19 cellular contexts compared by ENCODE assay signal in the genomic region with DNA sequence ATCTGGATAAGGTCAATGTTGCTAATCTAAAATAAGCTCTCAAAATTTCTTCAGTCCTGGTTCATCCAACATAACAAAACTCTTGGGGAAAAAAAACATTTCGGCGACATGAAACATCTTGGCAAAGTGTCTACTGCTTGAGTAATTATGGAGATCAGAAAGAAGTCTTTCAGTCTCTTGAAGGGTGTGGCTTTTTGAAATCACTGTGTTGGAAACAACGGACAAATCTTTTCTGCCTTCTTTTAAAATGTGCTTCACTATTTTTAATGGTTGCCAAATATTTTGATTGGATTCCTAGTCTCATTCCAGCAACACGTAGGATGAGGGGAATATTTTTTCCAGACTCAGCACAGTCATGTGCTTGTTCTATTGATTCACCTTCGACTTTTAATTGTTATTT.
DNase-seq lines count a peak whose midpoint lies in the region; ATAC-seq and TF ChIP-seq lines count a peak whose summit lies in the region.
"Had no signal": no experiment of that assay in that cellular context is flagged by ENCODE, and none has a peak within 500 bp of the region (broad histone marks: within the 10 kb centered on the region; RNA-seq: fewer than 3 reads in every experiment).

No MANE protein-coding gene starts in this region.

- H3K27ac ChIP-seq in heart right ventricle (peak overlapping the region in 8 of 10 donors; percentile 7 to 88 (median 58)), gastrocnemius medialis (peak overlapping the region; percentile 80 to 91 (median 84)), GM23338 (ENCODE audit: low read depth) (no peak overlapping the region)

- CTCF ChIA-PET in MCF 10A (lab: Yijun Ruan, JAX), result interaction anchor here (1.1 kb wide), 1 partner anchor 10 kb away, joined by 3 read pairs; no protein-coding TSS in a partner anchor

- H3K36me3 Mint-ChIP-seq in MCF 10A (ENCODE audit: insufficient read depth, unreplicated experiment) (peaks cover 42% of the 10 kb centered on the region), GM23338 (ENCODE audit: low read depth) (peaks cover 5% of the 10 kb centered on the region; the same call in 1 of the 3 replicates)

- H3K27me3 ChIP-seq in heart right ventricle (no peaks in the 10 kb centered on the region), gastrocnemius medialis (no peaks in the 10 kb centered on the region), GM23338 (ENCODE audit: insufficient read depth) (no peaks in the 10 kb centered on the region)

- peaks cover 3% of the 10 kb centered on the region; the same call in 1 of the 2 replicates for H4K20me1 ChIP-seq in GM23338 (replicated peaks; ENCODE audit: insufficient read depth)

- no TSS peak for BruUV-seq in MCF 10A (replicated peaks; lab: Mats Ljungman, UMichigan)

- in situ Hi-C loops in gastrocnemius medialis (cut with MboI; ENCODE audit: low sequenced_read_pairs in 4 of 4), result no loop called here

- 33 to 43% methylated on average over 5 of the region's 5 CpGs for WGBS in heart right ventricle, 2 donors

- H3K79me2 ChIP-seq in GM23338 (replicated peaks; ENCODE audit: insufficient read depth), result peaks cover 58% of the 10 kb centered on the region

- POLR2A ChIA-PET in MCF 10A (lab: Yijun Ruan, JAX), result interaction anchor here (0.9 kb wide), 2 partner anchors 11 to 48 kb away, joined by 3 to 4 read pairs; no protein-coding TSS in a partner anchor

- H3K27ac Mint-ChIP-seq in MCF 10A (ENCODE audit: low read depth, unreplicated experiment) (peak overlapping the region; percentile 63), GM23338 (no peak overlapping the region)
- H3K27ac Mint-ChIP-seq: activated CD4-positive, alpha-beta T cell treated with anti-CD3 and anti-CD28 coated beads, Interleukin-2, amount 10 ng/mL, durations not matched to agents 7 days and 5 days had no signal

- H3K36me3 ChIP-seq in heart right ventricle (peaks cover 0 to 27% (median 0%) of the 10 kb centered on the region in 9 donors), gastrocnemius medialis (peaks cover 0 to 9% of the 10 kb centered on the region in 2 donors), GM23338 (ENCODE audit: insufficient read depth) (no peaks in the 10 kb centered on the region)

- no peaks in the 10 kb centered on the region for H3K9me3 Mint-ChIP-seq in MCF 10A (ENCODE audit: unreplicated experiment)
- H3K9me3 Mint-ChIP-seq in GM23338, result no peaks in the 10 kb centered on the region

- DNase-seq in AG10803 (ENCODE audit: low read depth), result peak; percentile 37
- peak; percentile 37 for DNase-seq in MCF 10A (ENCODE audit: unreplicated experiment)
- DNase-seq in heart right ventricle, result no peak
- DNase-seq in gastrocnemius medialis, result no peak
- DNase-seq in GM23338 (ENCODE audit: low spot score), result no peak
- DNase-seq in GM19240 (ENCODE audit: insufficient read length, low spot score), result no peak
- no peak for DNase-seq in cerebellar cortex (ENCODE audit: low spot score)
- DNase-seq in UCSD-AML1 (lab: John Stamatoyannopoulos, UW; ENCODE audit: unreplicated experiment), result no peak
- DNase-seq: activated CD4-positive, alpha-beta T cell treated with anti-CD3 and anti-CD28 coated beads, Interleukin-2, amount 10 ng/mL, durations not matched to agents 7 days and 5 days; activated CD8-positive, alpha-beta memory T cell treated with anti-CD3 and anti-CD28 coated beads, Interleukin-2, amount 50 U/mL, for 4 hours; activated effector memory CD4-positive, alpha-beta T cell treated with anti-CD3 and anti-CD28 coated beads, Interleukin-2, amount 50 U/mL, for 16 hours; amygdala; foreskin melanocyte; left colon; MM.1S; NCI-H187 treated with DMSO at 0.1 percent for 48 hours; NCI-H226; stimulated activated CD4-positive, alpha-beta T cell treated with anti-CD3 and anti-CD28 coated beads, Interleukin-2, amount 100 ng/mL, for 24 hours; SW 1271 had no signal

- H3K4me2 ChIP-seq in GM23338, result no peak overlapping the region

- H3K4me3 Mint-ChIP-seq in MCF 10A (ENCODE audit: unreplicated experiment) (no peak overlapping the region), GM23338 (no peak overlapping the region)
- H3K4me3 Mint-ChIP-seq: activated CD4-positive, alpha-beta T cell treated with anti-CD3 and anti-CD28 coated beads, Interleukin-2, amount 10 ng/mL, durations not matched to agents 7 days and 5 days had no signal

- H3K27me3 Mint-ChIP-seq in MCF 10A (ENCODE audit: insufficient read depth, unreplicated experiment), result no peaks in the 10 kb centered on the region
- H3K27me3 Mint-ChIP-seq in GM23338 (ENCODE audit: insufficient read depth, low read depth, poor library complexity), result peaks cover 1% of the 10 kb centered on the region
- H3K27me3 Mint-ChIP-seq: activated CD4-positive, alpha-beta T cell treated with anti-CD3 and anti-CD28 coated beads, Interleukin-2, amount 10 ng/mL, durations not matched to agents 7 days and 5 days had no signal

- H3F3A ChIP-seq in GM23338 (replicated peaks; ENCODE audit: low read depth), result no peaks in the 10 kb centered on the region

- no peak overlapping the region for H2AFZ ChIP-seq in GM23338

- H3K4me1 Mint-ChIP-seq in MCF 10A (ENCODE audit: insufficient read depth, unreplicated experiment) (peaks cover 28% of the 10 kb centered on the region), GM23338 (peaks cover 18% of the 10 kb centered on the region)

- H3K9me2 ChIP-seq in GM23338 (ENCODE audit: insufficient read depth), result no peaks in the 10 kb centered on the region

- no peaks in the 10 kb centered on the region for H3K9me3 ChIP-seq in heart right ventricle
- H3K9me3 ChIP-seq in gastrocnemius medialis, result no peaks in the 10 kb centered on the region

- no peak overlapping the region for H3K4me3 ChIP-seq in AG10803 (ENCODE audit: low read length)
- H3K4me3 ChIP-seq in heart right ventricle, result no peak overlapping the region
- H3K4me3 ChIP-seq in gastrocnemius medialis, result no peak overlapping the region
- H3K4me3 ChIP-seq in GM23338, result no peak overlapping the region

- intact Hi-C loops in MCF 10A (cut with micrococcal nuclease) (no loop called here), heart right ventricle (cut with DNase I) (loop anchor here in 2 of 10 donors (5.0 to 10.0 kb wide), 2 partner anchors 75 to 77 kb away; no protein-coding TSS in a partner anchor), gastrocnemius medialis (cut with DNase I; ENCODE audit: low total_unique reads) (no loop called here)

- peak in 2 of 8 donors; percentile 12 to 33 for ATAC-seq in heart right ventricle
- ATAC-seq in gastrocnemius medialis, result no peak
- ATAC-seq in GM23338, result no peak
- ATAC-seq: left colon had no signal

- no peak for TF ChIP-seq POLR2A in gastrocnemius medialis (IDR thresholded peaks at IDR 0.05)

- H3K4me1 ChIP-seq in heart right ventricle, result peaks cover 11 to 85% (median 74%) of the 10 kb centered on the region in 9 donors
- H3K4me1 ChIP-seq in gastrocnemius medialis, result peaks cover 97 to 98% of the 10 kb centered on the region in 2 donors
- H3K4me1 ChIP-seq in GM23338 (ENCODE audit: insufficient read depth), result peaks cover 22% of the 10 kb centered on the region

- TF ChIP-seq CTCF in AG10803 (conservative IDR thresholded peaks at IDR 0.05; ENCODE audit: low read length) (no peak), MCF 10A (IDR thresholded peaks at IDR 0.05; ENCODE audit: unreplicated experiment) (no peak), heart right ventricle (IDR thresholded peaks at IDR 0.05) (no peak), gastrocnemius medialis (IDR thresholded peaks at IDR 0.05 in 4 of 5, conservative IDR thresholded peaks at IDR 0.05 in 1 of 5) (no peak), GM23338 (conservative IDR thresholded peaks at IDR 0.05; ENCODE audit: low read depth in 2 of 2) (no peak)

TF ChIP-seq in GM23338, 12 proteins besides CTCF, POLR2A, EP300 and RAD21 (continues in another document):
- no peak for TF ChIP-seq NANOG (IDR thresholded peaks at IDR 0.05; ENCODE audit: borderline replicate concordance)

Comparison
In these comparisons a context has a peak if more than half of its experiments do, and no peak if none do; other contexts are left out.
1. DNase-seq: peak in AG10803 (single experiment) and MCF 10A (single experiment); none in heart right ventricle (0 of 2), gastrocnemius medialis (0 of 2), GM23338 (single experiment), GM19240 (single experiment), cerebellar cortex (single experiment) and UCSD-AML1 (single experiment).